In genomic region chr2:201440182-201440581, GRCh38 we compare ENCODE assay signal across 13 cellular contexts. TPM values are rescaled to one million over a fixed set of nuclear protein-coding genes. Genes with fewer than 3 reads are reported as not detected.
DNase-seq lines count a peak whose midpoint lies in the region; ATAC-seq, FAIRE-seq and TF ChIP-seq lines count a peak whose summit lies in the region.
"Had no signal": no experiment of that assay in that cellular context is flagged by ENCODE, and none has a peak within 500 bp of the region (broad histone marks: within the 10 kb centered on the region; RNA-seq: fewer than 3 reads in every experiment).

No MANE protein-coding gene starts in this region.

- no peak overlapping the region for H3K27ac Mint-ChIP-seq in CD8-positive, alpha-beta T cell
- H3K27ac Mint-ChIP-seq: HFFc6 had no signal

- no peaks in the 10 kb centered on the region for H3K27me3 Mint-ChIP-seq in CD8-positive, alpha-beta T cell (ENCODE audit: low read depth)

- CTCF ChIA-PET in CD8-positive, alpha-beta T cell (lab: Charles Lee), result interaction anchor here (0.8 to 2.2 kb wide), 3 partner anchors 11 to 208 kb away, joined by 3 to 6 read pairs (median 4); partner anchors contain the start of genes STRADB and TRAK2

- peak; percentile 17 for FAIRE-seq in GM12892 (lab: Jason Lieb, UNC)
- FAIRE-seq: D721Med, urothelium cell line had no signal

- no peak overlapping the region for H3K4me3 Mint-ChIP-seq in CD8-positive, alpha-beta T cell
- H3K4me3 Mint-ChIP-seq: activated T-cell treated with anti-CD3 and anti-CD28 coated beads, Interleukin-2, amount 50 U/mL, for 4 hours; HFFc6 had no signal

- H3K27ac ChIP-seq in mucosa of rectum (ENCODE audit: low read depth in 2 of 2, low read length in 2 of 2), result peak overlapping the region; percentile 18 to 53
- no peak overlapping the region for H3K27ac ChIP-seq in CD8-positive, alpha-beta T cell (ENCODE audit: low read depth, low read length)

- no peak for DNase-seq in GM12892 (ENCODE audit: insufficient read length)
- peak; percentile 85 for DNase-seq in NCI-H345 (lab: John Stamatoyannopoulos, UW)
- DNase-seq in epithelial cell of esophagus (ENCODE audit: low read depth), result peak; percentile 92
- no peak for DNase-seq in retina
- no peak for DNase-seq in CD8-positive, alpha-beta T cell
- DNase-seq: activated T-cell treated with anti-CD3 and anti-CD28 coated beads, Interleukin-2, amount 50 U/mL, for 4 hours; glutamatergic neuron; HFFc6 had no signal

- no peaks in the 10 kb centered on the region for H3K9me3 ChIP-seq in mucosa of rectum (ENCODE audit: control insufficient read depth in 2 of 2, low read length in 2 of 2)
- H3K9me3 ChIP-seq in CD8-positive, alpha-beta T cell (ENCODE audit: low read length), result no peaks in the 10 kb centered on the region

- peaks cover 6% of the 10 kb centered on the region for H3K36me3 Mint-ChIP-seq in CD8-positive, alpha-beta T cell

- no peaks in the 10 kb centered on the region for H3K4me1 ChIP-seq in mucosa of rectum (ENCODE audit: control insufficient read depth in 2 of 2, insufficient read depth in 2 of 2, low read length in 2 of 2)
- peaks cover 8% of the 10 kb centered on the region for H3K4me1 ChIP-seq in CD8-positive, alpha-beta T cell (ENCODE audit: insufficient read depth, low read length)

- no peaks in the 10 kb centered on the region for H3K27me3 ChIP-seq in mucosa of rectum (ENCODE audit: control insufficient read depth in 2 of 2, insufficient read depth in 2 of 2, low read length in 2 of 2)
- H3K27me3 ChIP-seq in CD8-positive, alpha-beta T cell (ENCODE audit: insufficient read depth, low read length), result no peaks in the 10 kb centered on the region

- no peak overlapping the region for H3K4me3 ChIP-seq in epithelial cell of esophagus (ENCODE audit: low read length)
- no peak overlapping the region for H3K4me3 ChIP-seq in mucosa of rectum (ENCODE audit: low read length in 2 of 2)
- no peak overlapping the region for H3K4me3 ChIP-seq in CD8-positive, alpha-beta T cell (ENCODE audit: low read depth, low read length)

- no peak for TF ChIP-seq POLR2A in GM12892 (IDR thresholded peaks at IDR 0.05; ENCODE audit: low read depth, low read length)

- H3K36me3 ChIP-seq in mucosa of rectum (ENCODE audit: control insufficient read depth in 2 of 2, insufficient read depth in 2 of 2, low read length in 2 of 2), result no peaks in the 10 kb centered on the region
- H3K36me3 ChIP-seq in CD8-positive, alpha-beta T cell (ENCODE audit: insufficient read depth, low read length), result no peaks in the 10 kb centered on the region

- H3K4me1 Mint-ChIP-seq in CD8-positive, alpha-beta T cell (ENCODE audit: low read depth), result peaks cover 46% of the 10 kb centered on the region

- no peaks in the 10 kb centered on the region for H3K9me3 Mint-ChIP-seq in CD8-positive, alpha-beta T cell
- H3K9me3 Mint-ChIP-seq: activated T-cell treated with anti-CD3 and anti-CD28 coated beads, Interleukin-2, amount 50 U/mL, for 4 hours; HFFc6 had no signal

- no peak overlapping the region for H3K9ac ChIP-seq in mucosa of rectum (ENCODE audit: low read depth in 1 of 2, low read length in 2 of 2)

- intact Hi-C loops in CD8-positive, alpha-beta T cell (cut with DNase I, micrococcal nuclease), result loop anchor here in 1 of 2 experiments (10.0 kb wide), 1 partner anchor 935 kb away; the partner anchor contains the start of gene BMPR2

- TF ChIP-seq CTCF in epithelial cell of esophagus (IDR thresholded peaks at IDR 0.05; ENCODE audit: insufficient read depth, low read depth, low read length, missing control alignments), result no peak
- no peak for TF ChIP-seq CTCF in CD8-positive, alpha-beta T cell (IDR thresholded peaks at IDR 0.05)

- POLR2A ChIA-PET in CD8-positive, alpha-beta T cell (lab: Charles Lee), result interaction anchor here (0.6 kb wide), 1 partner anchor 37 kb away, joined by 3 read pairs; no protein-coding TSS in a partner anchor

- ATAC-seq in HG03520 (IDR thresholded peaks at IDR 0.05; ENCODE audit: unreplicated experiment), result no peak
- ATAC-seq in GM21423 (IDR thresholded peaks at IDR 0.05; ENCODE audit: unreplicated experiment), result no peak
- ATAC-seq in CD8-positive, alpha-beta T cell, result no peak
- ATAC-seq: activated T-cell treated with anti-CD3 and anti-CD28 coated beads, Interleukin-2, amount 50 U/mL, for 4 hours had no signal

RNA-seq across cellular contexts. Expression of gene TRAK2, which starts 11.1 kb away (rescaled TPM):
- polyA plus RNA-seq in GM12892 (2012; ENCODE audit: missing spikeins), result 8.5 TPM
- total RNA-seq in CD8-positive, alpha-beta T cell, result 10 to 100 TPM; 20.1 to 22.5 TPM

RNA-seq across cellular contexts. Expression of gene STRADB, which starts 11.4 kb away (rescaled TPM):
- polyA plus RNA-seq in GM12892 (2012; ENCODE audit: missing spikeins), result 18.6 TPM
- total RNA-seq in CD8-positive, alpha-beta T cell, result 1 to 10 TPM; 4.5 to 5.8 TPM

Comparison
In these comparisons a context has a peak if more than half of its experiments do, and no peak if none do; other contexts are left out.
1. DNase-seq: peak in NCI-H345 (single experiment) and epithelial cell of esophagus (single experiment); none in GM12892 (single experiment), retina (single experiment) and CD8-positive, alpha-beta T cell (0 of 7).